Comparison of ENCODE assay signal across 22 cellular contexts in genomic region chr9:36865731-36866635, GRCh38.
DNase-seq lines count a peak whose midpoint lies in the region; ATAC-seq and TF ChIP-seq lines count a peak whose summit lies in the region.
"Had no signal": no experiment of that assay in that cellular context is flagged by ENCODE, and none has a peak within 500 bp of the region (broad histone marks: within the 10 kb centered on the region; RNA-seq: fewer than 3 reads in every experiment).

No MANE protein-coding gene starts in this region.

- H3K4me2 ChIP-seq in OCI-LY1 (ENCODE audit: low read length) (peak overlapping the region; percentile 41; the same call in 1 of the 2 replicates), neuronal stem cell (ENCODE audit: insufficient read depth, low read length, poor library complexity, severe bottlenecking) (no peak overlapping the region)
- H3K4me2 ChIP-seq: KMS-11 had no signal

- no peak overlapping the region for H4K91ac ChIP-seq in neuronal stem cell (ENCODE audit: low read depth, low read length, poor library complexity)

- no peak overlapping the region for H2BK120ac ChIP-seq in neuronal stem cell (ENCODE audit: low read depth, low read length)

- no peak for TF ChIP-seq CTCF in OCI-LY1 (IDR thresholded peaks at IDR 0.05; ENCODE audit: low read length)
- no peak for TF ChIP-seq CTCF in glutamatergic neuron (IDR thresholded peaks at IDR 0.05; ENCODE audit: partially characterized antibody, unreplicated experiment)

- peaks cover 6% of the 10 kb centered on the region for H3K9me3 Mint-ChIP-seq in glutamatergic neuron (ENCODE audit: unreplicated experiment)
- H3K9me3 Mint-ChIP-seq in stimulated activated naive B cell treated with anti-CD40 and anti-IgM and Interleukin-4, amounts not matched to agents 10 μg/mL and 1 μg/mL and 100 μg/mL, for 72 hours = no peaks in the 10 kb centered on the region
- H3K9me3 Mint-ChIP-seq: CD4-positive, CD25-positive, alpha-beta regulatory T cell; GM23338 had no signal

- H3K27me3 ChIP-seq in OCI-LY1 (ENCODE audit: insufficient read depth, low read length) (no peaks in the 10 kb centered on the region), neuronal stem cell (ENCODE audit: control insufficient read depth in 3 of 3, insufficient read depth in 3 of 3, low read depth in 1 of 3, low read length in 3 of 3) (peaks cover 0 to 14% (median 0%) of the 10 kb centered on the region in 3 experiments)
- H3K27me3 ChIP-seq: Peyer's patch, SJCRH30 had no signal

- H3K14ac ChIP-seq in neuronal stem cell (ENCODE audit: low read length) = no peak overlapping the region

- H3K18ac ChIP-seq in neuronal stem cell (ENCODE audit: low read length) = no peak overlapping the region

- H3K27me3 Mint-ChIP-seq in glutamatergic neuron (ENCODE audit: unreplicated experiment) = peaks cover 9% of the 10 kb centered on the region
- no peaks in the 10 kb centered on the region for H3K27me3 Mint-ChIP-seq in stimulated activated naive B cell treated with anti-CD40 and anti-IgM and Interleukin-4, amounts not matched to agents 10 μg/mL and 1 μg/mL and 100 μg/mL, for 72 hours
- H3K27me3 Mint-ChIP-seq: CD4-positive, CD25-positive, alpha-beta regulatory T cell had no signal

- DNase-seq in glutamatergic neuron = no peak
- no peak for DNase-seq in neuronal stem cell (ENCODE audit: low spot score)
- DNase-seq in stimulated activated naive B cell treated with anti-CD40 and anti-IgM and Interleukin-4, amounts not matched to agents 10 μg/mL and 1 μg/mL and 100 μg/mL, for 72 hours = no peak
- DNase-seq in T-helper 1 cell = no peak
- no peak for DNase-seq in activated CD4-positive, alpha-beta T cell treated with anti-CD3 and anti-CD28 coated beads, Interleukin-2, amount 50 U/mL, for 48 hours
- no peak for DNase-seq in foreskin melanocyte
- DNase-seq: Caco-2; CD4-positive, CD25-positive, alpha-beta regulatory T cell; DMS 273 treated with DMSO at 0.1 percent for 48 hours; DND-41; NCI-H1436 treated with DMSO at 0.1 percent for 48 hours; NCI-H1930; NCI-H510A; NCI-H748 treated with DMSO at 0.1 percent for 48 hours; Peyer's patch; SJCRH30 had no signal

- peak overlapping the region; percentile 81 for H3K27ac ChIP-seq in OCI-LY1 (ENCODE audit: low read depth, low read length, poor library complexity, severe bottlenecking)
- no peak overlapping the region for H3K27ac ChIP-seq in neuronal stem cell (replicated peaks; ENCODE audit: low read length)
- H3K27ac ChIP-seq: HL-60, KMS-11, Peyer's patch, SJCRH30 had no signal

- H3K4me1 ChIP-seq in OCI-LY1 (ENCODE audit: insufficient read depth, low read length, severe bottlenecking) = peaks cover 35% of the 10 kb centered on the region
- peaks cover 15 to 18% of the 10 kb centered on the region in 2 donors for H3K4me1 ChIP-seq in neuronal stem cell (ENCODE audit: control insufficient read depth in 2 of 2, insufficient read depth in 1 of 2, low read depth in 1 of 2, low read length in 2 of 2)
- H3K4me1 ChIP-seq: SJCRH30 had no signal

- no peak overlapping the region for H3K4ac ChIP-seq in neuronal stem cell (ENCODE audit: low read length)

- no peak overlapping the region; the same call in 1 of the 2 replicates for H3K9ac ChIP-seq in OCI-LY1 (ENCODE audit: low read length)
- H3K9ac ChIP-seq in neuronal stem cell (ENCODE audit: low read depth, low read length, poor library complexity) = peak overlapping the region; percentile 31
- H3K9ac ChIP-seq: KMS-11 had no signal

- H2BK15ac ChIP-seq in neuronal stem cell (ENCODE audit: low read length) = no peak overlapping the region

- no peak overlapping the region for H3K27ac Mint-ChIP-seq in glutamatergic neuron (ENCODE audit: unreplicated experiment)
- peak overlapping the region; percentile 90 for H3K27ac Mint-ChIP-seq in stimulated activated naive B cell treated with anti-CD40 and anti-IgM and Interleukin-4, amounts not matched to agents 10 μg/mL and 1 μg/mL and 100 μg/mL, for 72 hours
- H3K27ac Mint-ChIP-seq: CD4-positive, CD25-positive, alpha-beta regulatory T cell; GM23338 had no signal

- peaks cover 25% of the 10 kb centered on the region; the same call in 1 of the 2 replicates for H3K36me3 ChIP-seq in OCI-LY1 (ENCODE audit: insufficient read depth, low read length)
- H3K36me3 ChIP-seq in neuronal stem cell (replicated peaks in 1 of 2; ENCODE audit: control insufficient read depth in 2 of 2, insufficient read depth in 2 of 2, low read length in 2 of 2) = peaks cover 0 to 3% of the 10 kb centered on the region in 2 donors
- H3K36me3 ChIP-seq: HAP-1, Peyer's patch, SJCRH30 had no signal

- H3K23ac ChIP-seq in neuronal stem cell (ENCODE audit: low read depth, low read length, poor library complexity) = no peak overlapping the region

- no CpG with 5 or more reads among the region's 20 CpGs for WGBS in neuronal stem cell (ENCODE audit: extremely low coverage in 2 of 2, insufficient read length in 2 of 2, insufficient replicate concordance in 1 of 2), 2 donors

- no peaks in the 10 kb centered on the region for H3K36me3 Mint-ChIP-seq in glutamatergic neuron (ENCODE audit: unreplicated experiment)
- peaks cover 38 to 75% of the 10 kb centered on the region in 2 donors for H3K36me3 Mint-ChIP-seq in stimulated activated naive B cell treated with anti-CD40 and anti-IgM and Interleukin-4, amounts not matched to agents 10 μg/mL and 1 μg/mL and 100 μg/mL, for 72 hours
- H3K36me3 Mint-ChIP-seq: CD4-positive, CD25-positive, alpha-beta regulatory T cell had no signal

- no peaks in the 10 kb centered on the region for H4K20me1 ChIP-seq in OCI-LY1 (ENCODE audit: insufficient read depth, low read length)

- no peaks in the 10 kb centered on the region for H3K79me1 ChIP-seq in neuronal stem cell (ENCODE audit: low read depth, low read length)

- H3K9me3 ChIP-seq in OCI-LY1 (ENCODE audit: low read length) (no peaks in the 10 kb centered on the region), neuronal stem cell (replicated peaks in 1 of 2; ENCODE audit: control insufficient read depth in 2 of 2, insufficient read depth in 1 of 2, low read depth in 1 of 2, low read length in 2 of 2) (no peaks in the 10 kb centered on the region)
- H3K9me3 ChIP-seq: Caco-2, HAP-1, Peyer's patch, SJCRH30 had no signal

- no peaks in the 10 kb centered on the region for H3F3A ChIP-seq in OCI-LY1 (ENCODE audit: insufficient read depth, low read length)

- no peaks in the 10 kb centered on the region for H3K79me2 ChIP-seq in OCI-LY1 (ENCODE audit: insufficient read depth, low read length)

- H2BK5ac ChIP-seq in neuronal stem cell (ENCODE audit: low read length) = no peak overlapping the region

- H2AFZ ChIP-seq in OCI-LY1 (ENCODE audit: low read length) = no peak overlapping the region
- H2AFZ ChIP-seq in neuronal stem cell (ENCODE audit: low read length) = no peak overlapping the region

- peak overlapping the region; percentile 46 for H2BK12ac ChIP-seq in neuronal stem cell (ENCODE audit: low read length)

- no peak overlapping the region for H2AK5ac ChIP-seq in neuronal stem cell (ENCODE audit: low read depth, low read length)

- H4K8ac ChIP-seq in neuronal stem cell (ENCODE audit: low read depth, low read length) = no peak overlapping the region

- H3K4me3 Mint-ChIP-seq in glutamatergic neuron (ENCODE audit: unreplicated experiment) = peak overlapping the region; percentile 57
- H3K4me3 Mint-ChIP-seq in stimulated activated naive B cell treated with anti-CD40 and anti-IgM and Interleukin-4, amounts not matched to agents 10 μg/mL and 1 μg/mL and 100 μg/mL, for 72 hours = no peak overlapping the region
- H3K4me3 Mint-ChIP-seq: CD4-positive, CD25-positive, alpha-beta regulatory T cell; GM23338 had no signal

- no peaks in the 10 kb centered on the region for H3K9me2 ChIP-seq in OCI-LY1 (ENCODE audit: low read depth, low read length)

- no peak overlapping the region for H3K4me3 ChIP-seq in OCI-LY1 (ENCODE audit: low read depth, low read length, poor library complexity, severe bottlenecking)
- no peak overlapping the region for H3K4me3 ChIP-seq in neuronal stem cell (ENCODE audit: low read length in 2 of 2)
- H3K4me3 ChIP-seq: HAP-1, Peyer's patch, SJCRH30 had no signal

- peaks cover 28% of the 10 kb centered on the region for H3K4me1 Mint-ChIP-seq in glutamatergic neuron (ENCODE audit: low read depth, unreplicated experiment)
- H3K4me1 Mint-ChIP-seq in stimulated activated naive B cell treated with anti-CD40 and anti-IgM and Interleukin-4, amounts not matched to agents 10 μg/mL and 1 μg/mL and 100 μg/mL, for 72 hours = peaks cover 50 to 51% of the 10 kb centered on the region in 2 donors
- H3K4me1 Mint-ChIP-seq: CD4-positive, CD25-positive, alpha-beta regulatory T cell had no signal

- ATAC-seq in stimulated activated naive B cell treated with anti-CD40 and anti-IgM and Interleukin-4, amounts not matched to agents 10 μg/mL and 1 μg/mL and 100 μg/mL, for 72 hours (replicated peaks) = no peak
- no peak for ATAC-seq in GM19467 (IDR thresholded peaks at IDR 0.05; ENCODE audit: unreplicated experiment)
